In the genomic region with DNA sequence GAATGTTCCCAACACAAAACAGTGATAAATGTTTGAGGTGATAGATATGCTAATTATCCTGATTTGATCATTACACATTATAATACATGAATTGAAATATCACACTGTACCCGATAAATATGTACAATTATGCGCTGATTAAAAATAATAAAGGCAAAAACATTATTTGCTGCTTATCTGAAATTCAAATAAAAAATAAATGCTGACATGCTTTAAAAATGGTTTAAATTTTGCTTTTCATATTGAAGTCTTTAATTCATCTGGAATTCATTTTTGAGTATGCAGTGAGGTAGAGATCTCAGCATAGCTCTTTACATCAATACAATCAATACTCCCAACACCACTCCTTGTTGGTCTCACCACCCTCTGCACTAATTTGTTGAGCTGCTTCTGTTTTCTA, we compare ENCODE assay signal across 3 cellular contexts.
TF ChIP-seq lines count a peak whose summit lies in the region.

No MANE protein-coding gene starts in this region.

TF ChIP-seq in HepG2, 621 proteins besides CTCF, POLR2A, EP300 and RAD21:
- TF ChIP-seq SCMH1 (CRISPR knock-in tag; IDR thresholded peaks at IDR 0.05; ENCODE audit: borderline replicate concordance) (no peak), MAFF (IDR thresholded peaks at IDR 0.05; ENCODE audit: low read depth, low read length) (peak; percentile 61; the same call in 1 of the 2 replicates), MAFK (conservative IDR thresholded peaks at IDR 0.05 in 1 of 2, IDR thresholded peaks at IDR 0.05 in 1 of 2; ENCODE audit: low read length in 2 of 2) (peak in 1 of 2 experiments; percentile 73; a peak in 2 of 4 replicates), ZSCAN31 (CRISPR knock-in tag; IDR thresholded peaks at IDR 0.05; ENCODE audit: low read depth) (no peak)

TF ChIP-seq in IMR-90, 13 proteins besides CTCF, POLR2A, EP300 and RAD21:
- TF ChIP-seq CHD1 (IDR thresholded peaks at IDR 0.05; ENCODE audit: low read depth, low read length) (no peak), MAFK (IDR thresholded peaks at IDR 0.05; ENCODE audit: low read depth, low read length) (peak; percentile 65)

TF ChIP-seq in endothelial cell of umbilical vein, 7 proteins besides CTCF, POLR2A, EP300 and RAD21:
- TF ChIP-seq POLR2AphosphoS5 (IDR thresholded peaks at IDR 0.05; ENCODE audit: insufficient read depth, low read depth, low read length) (no peak), MYC (IDR thresholded peaks at IDR 0.05; ENCODE audit: low read depth, low read length) (no peak), GATA2 (IDR thresholded peaks at IDR 0.05; ENCODE audit: insufficient read depth, insufficient read length, low read depth, low read length) (no peak), EZH2 (IDR thresholded peaks at IDR 0.05; ENCODE audit: borderline replicate concordance, low read depth, low read length, severe bottlenecking) (no peak), JUN (IDR thresholded peaks at IDR 0.05; ENCODE audit: borderline replicate concordance, insufficient read depth, insufficient read length, low read depth) (no peak), FOS (IDR thresholded peaks at IDR 0.05; ENCODE audit: borderline replicate concordance, insufficient read depth, low read length) (no peak)
- TF ChIP-seq, protein P1, sequence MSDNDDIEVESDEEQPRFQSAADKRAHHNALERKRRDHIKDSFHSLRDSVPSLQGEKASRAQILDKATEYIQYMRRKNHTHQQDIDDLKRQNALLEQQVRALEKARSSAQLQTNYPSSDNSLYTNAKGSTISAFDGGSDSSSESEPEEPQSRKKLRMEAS (IDR thresholded peaks at IDR 0.05; ENCODE audit: insufficient read depth, insufficient read length), result no peak
